In genomic region chr18:6414118-6414722, GRCh38 we compare ENCODE assay signal across 1 cellular context.
TF ChIP-seq lines count a peak whose summit lies in the region.

No MANE protein-coding gene starts in this region.

TF ChIP-seq in H1, 55 proteins besides CTCF, POLR2A, EP300 and RAD21:
- no peak; a peak in 1 of 4 replicates for TF ChIP-seq SIN3A (conservative IDR thresholded peaks at IDR 0.05 in 1 of 2, IDR thresholded peaks at IDR 0.05 in 1 of 2; ENCODE audit: low read depth in 1 of 2, low read length in 2 of 2)
- no peak for TF ChIP-seq ATF3 (IDR thresholded peaks at IDR 0.05; ENCODE audit: insufficient read depth, low read depth, low read length)
- TF ChIP-seq RBBP5 (IDR thresholded peaks at IDR 0.05; ENCODE audit: borderline replicate concordance, low read depth, low read length): peak; percentile 55; the same call in 1 of the 2 replicates
- 0 out of 2 replicates have a peak, but pooled peaks have one; percentile 6 for TF ChIP-seq SUZ12 (IDR thresholded peaks at IDR 0.05; ENCODE audit: low read length)
- no peak for TF ChIP-seq NRF1 (IDR thresholded peaks at IDR 0.05; ENCODE audit: low read depth, low read length)
- peak; percentile 49; the same call in 1 of the 2 replicates for TF ChIP-seq PHF8 (conservative IDR thresholded peaks at IDR 0.05; ENCODE audit: low read depth, low read length)
- peak; percentile 25 for TF ChIP-seq EZH2 (IDR thresholded peaks at IDR 0.05; ENCODE audit: low read depth, low read length, severe bottlenecking)
- no peak for TF ChIP-seq SP4 (IDR thresholded peaks at IDR 0.05; ENCODE audit: low read length)
- TF ChIP-seq KDM4A (IDR thresholded peaks at IDR 0.05; ENCODE audit: low read depth, low read length, severe bottlenecking): peak; percentile 99
- TF ChIP-seq SP2 (IDR thresholded peaks at IDR 0.05; ENCODE audit: low read length): no peak
TF ChIP-seq in H1: peak in this region for 5.
